In genomic region chr10:93062499-93063216, GRCh38 we compare ENCODE assay signal across 1 cellular context.
TF ChIP-seq lines count a peak whose summit lies in the region.

No MANE protein-coding gene starts in this region.

TF ChIP-seq in HepG2, 621 proteins besides CTCF, POLR2A, EP300 and RAD21 (continued from another document):
- no peak for TF ChIP-seq ATF7 (IDR thresholded peaks at IDR 0.05)
- TF ChIP-seq ATF7 (CRISPR knock-in tag; IDR thresholded peaks at IDR 0.05) = no peak
- TF ChIP-seq ATRX (CRISPR knock-in tag; IDR thresholded peaks at IDR 0.05; ENCODE audit: borderline replicate concordance) = no peak
